1 cellular context compared by ENCODE assay signal in the genomic region with DNA sequence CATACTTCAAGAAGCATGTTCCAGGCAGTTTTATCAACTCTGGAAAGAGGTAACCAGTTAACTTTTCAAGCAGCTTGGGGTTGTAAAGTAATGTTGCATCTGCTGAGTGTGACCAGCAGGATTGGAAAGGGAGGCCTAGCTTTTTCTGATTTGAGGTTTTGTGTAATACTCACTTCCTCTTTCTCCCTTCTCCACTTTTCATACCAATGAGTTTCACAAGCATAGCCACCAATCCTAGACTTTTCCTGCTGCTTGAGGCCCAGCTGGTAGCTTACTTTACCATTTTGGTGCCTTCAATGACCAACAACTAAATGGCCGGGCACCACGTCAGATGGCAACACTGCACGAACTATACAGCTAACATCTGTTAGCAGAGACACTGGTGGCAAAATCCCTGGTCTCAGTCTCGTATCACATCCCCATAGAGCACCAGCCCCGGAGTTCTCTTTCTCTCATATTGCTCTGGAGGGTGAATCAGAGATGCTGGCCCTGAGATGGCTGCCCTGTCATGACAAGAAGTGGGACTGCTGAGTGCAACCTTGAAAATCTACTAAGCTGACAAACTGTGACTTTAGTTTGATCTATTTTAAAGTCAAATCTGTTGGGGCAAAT.
TF ChIP-seq lines count a peak whose summit lies in the region.

No MANE protein-coding gene starts in this region.

TF ChIP-seq in HepG2, 621 proteins besides CTCF, POLR2A, EP300 and RAD21 (continued from another document):
- no peak for TF ChIP-seq SRSF4 (IDR thresholded peaks at IDR 0.05; ENCODE audit: low read depth, low read length, poor library complexity, severe bottlenecking)
- TF ChIP-seq HNF4G (IDR thresholded peaks at IDR 0.05; ENCODE audit: borderline replicate concordance, low read depth, low read length), result no peak
- TF ChIP-seq HNF4G (CRISPR knock-in tag; IDR thresholded peaks at IDR 0.05; ENCODE audit: borderline replicate concordance, low read depth), result no peak
- no peak for TF ChIP-seq ZFAT (CRISPR knock-in tag; conservative IDR thresholded peaks at IDR 0.05)
- TF ChIP-seq ZNF672 (CRISPR knock-in tag; IDR thresholded peaks at IDR 0.05), result no peak
- TF ChIP-seq, protein P1, sequence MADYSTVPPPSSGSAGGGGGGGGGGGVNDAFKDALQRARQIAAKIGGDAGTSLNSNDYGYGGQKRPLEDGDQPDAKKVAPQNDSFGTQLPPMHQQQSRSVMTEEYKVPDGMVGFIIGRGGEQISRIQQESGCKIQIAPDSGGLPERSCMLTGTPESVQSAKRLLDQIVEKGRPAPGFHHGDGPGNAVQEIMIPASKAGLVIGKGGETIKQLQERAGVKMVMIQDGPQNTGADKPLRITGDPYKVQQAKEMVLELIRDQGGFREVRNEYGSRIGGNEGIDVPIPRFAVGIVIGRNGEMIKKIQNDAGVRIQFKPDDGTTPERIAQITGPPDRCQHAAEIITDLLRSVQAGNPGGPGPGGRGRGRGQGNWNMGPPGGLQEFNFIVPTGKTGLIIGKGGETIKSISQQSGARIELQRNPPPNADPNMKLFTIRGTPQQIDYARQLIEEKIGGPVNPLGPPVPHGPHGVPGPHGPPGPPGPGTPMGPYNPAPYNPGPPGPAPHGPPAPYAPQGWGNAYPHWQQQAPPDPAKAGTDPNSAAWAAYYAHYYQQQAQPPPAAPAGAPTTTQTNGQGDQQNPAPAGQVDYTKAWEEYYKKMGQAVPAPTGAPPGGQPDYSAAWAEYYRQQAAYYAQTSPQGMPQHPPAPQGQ (CRISPR knock-in tag; IDR thresholded peaks at IDR 0.05; ENCODE audit: borderline replicate concordance), result no peak
- no peak for TF ChIP-seq NFIB (CRISPR knock-in tag; IDR thresholded peaks at IDR 0.05; ENCODE audit: borderline replicate concordance)
- no peak for TF ChIP-seq ZMYM2 (CRISPR knock-in tag; IDR thresholded peaks at IDR 0.05)
- TF ChIP-seq ZNF614 (CRISPR knock-in tag; IDR thresholded peaks at IDR 0.05; ENCODE audit: borderline replicate concordance), result no peak
- TF ChIP-seq, protein P2, sequence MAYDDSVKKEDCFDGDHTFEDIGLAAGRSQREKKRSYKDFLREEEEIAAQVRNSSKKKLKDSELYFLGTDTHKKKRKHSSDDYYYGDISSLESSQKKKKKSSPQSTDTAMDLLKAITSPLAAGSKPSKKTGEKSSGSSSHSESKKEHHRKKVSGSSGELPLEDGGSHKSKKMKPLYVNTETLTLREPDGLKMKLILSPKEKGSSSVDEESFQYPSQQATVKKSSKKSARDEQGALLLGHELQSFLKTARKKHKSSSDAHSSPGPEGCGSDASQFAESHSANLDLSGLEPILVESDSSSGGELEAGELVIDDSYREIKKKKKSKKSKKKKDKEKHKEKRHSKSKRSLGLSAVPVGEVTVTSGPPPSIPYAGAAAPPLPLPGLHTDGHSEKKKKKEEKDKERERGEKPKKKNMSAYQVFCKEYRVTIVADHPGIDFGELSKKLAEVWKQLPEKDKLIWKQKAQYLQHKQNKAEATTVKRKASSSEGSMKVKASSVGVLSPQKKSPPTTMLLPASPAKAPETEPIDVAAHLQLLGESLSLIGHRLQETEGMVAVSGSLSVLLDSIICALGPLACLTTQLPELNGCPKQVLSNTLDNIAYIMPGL (CRISPR knock-in tag; IDR thresholded peaks at IDR 0.05; ENCODE audit: borderline replicate concordance in 1 of 2, low read depth in 1 of 2), result no peak
- TF ChIP-seq, protein P3, sequence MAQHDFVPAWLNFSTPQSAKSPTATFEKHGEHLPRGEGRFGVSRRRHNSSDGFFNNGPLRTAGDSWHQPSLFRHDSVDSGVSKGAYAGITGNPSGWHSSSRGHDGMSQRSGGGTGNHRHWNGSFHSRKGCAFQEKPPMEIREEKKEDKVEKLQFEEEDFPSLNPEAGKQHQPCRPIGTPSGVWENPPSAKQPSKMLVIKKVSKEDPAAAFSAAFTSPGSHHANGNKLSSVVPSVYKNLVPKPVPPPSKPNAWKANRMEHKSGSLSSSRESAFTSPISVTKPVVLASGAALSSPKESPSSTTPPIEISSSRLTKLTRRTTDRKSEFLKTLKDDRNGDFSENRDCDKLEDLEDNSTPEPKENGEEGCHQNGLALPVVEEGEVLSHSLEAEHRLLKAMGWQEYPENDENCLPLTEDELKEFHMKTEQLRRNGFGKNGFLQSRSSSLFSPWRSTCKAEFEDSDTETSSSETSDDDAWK (CRISPR knock-in tag; IDR thresholded peaks at IDR 0.05), result no peak
- TF ChIP-seq, protein P4, sequence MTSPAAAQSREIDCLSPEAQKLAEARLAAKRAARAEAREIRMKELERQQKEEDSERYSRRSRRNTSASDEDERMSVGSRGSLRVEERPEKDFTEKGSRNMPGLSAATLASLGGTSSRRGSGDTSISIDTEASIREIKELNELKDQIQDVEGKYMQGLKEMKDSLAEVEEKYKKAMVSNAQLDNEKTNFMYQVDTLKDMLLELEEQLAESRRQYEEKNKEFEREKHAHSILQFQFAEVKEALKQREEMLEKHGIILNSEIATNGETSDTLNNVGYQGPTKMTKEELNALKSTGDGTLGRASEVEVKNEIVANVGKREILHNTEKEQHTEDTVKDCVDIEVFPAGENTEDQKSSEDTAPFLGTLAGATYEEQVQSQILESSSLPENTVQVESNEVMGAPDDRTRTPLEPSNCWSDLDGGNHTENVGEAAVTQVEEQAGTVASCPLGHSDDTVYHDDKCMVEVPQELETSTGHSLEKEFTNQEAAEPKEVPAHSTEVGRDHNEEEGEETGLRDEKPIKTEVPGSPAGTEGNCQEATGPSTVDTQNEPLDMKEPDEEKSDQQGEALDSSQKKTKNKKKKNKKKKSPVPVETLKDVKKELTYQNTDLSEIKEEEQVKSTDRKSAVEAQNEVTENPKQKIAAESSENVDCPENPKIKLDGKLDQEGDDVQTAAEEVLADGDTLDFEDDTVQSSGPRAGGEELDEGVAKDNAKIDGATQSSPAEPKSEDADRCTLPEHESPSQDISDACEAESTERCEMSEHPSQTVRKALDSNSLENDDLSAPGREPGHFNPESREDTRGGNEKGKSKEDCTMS (CRISPR knock-in tag; conservative IDR thresholded peaks at IDR 0.05), result no peak
- no peak for TF ChIP-seq ZNF598 (CRISPR knock-in tag; IDR thresholded peaks at IDR 0.05; ENCODE audit: borderline replicate concordance)
